In the genomic region with DNA sequence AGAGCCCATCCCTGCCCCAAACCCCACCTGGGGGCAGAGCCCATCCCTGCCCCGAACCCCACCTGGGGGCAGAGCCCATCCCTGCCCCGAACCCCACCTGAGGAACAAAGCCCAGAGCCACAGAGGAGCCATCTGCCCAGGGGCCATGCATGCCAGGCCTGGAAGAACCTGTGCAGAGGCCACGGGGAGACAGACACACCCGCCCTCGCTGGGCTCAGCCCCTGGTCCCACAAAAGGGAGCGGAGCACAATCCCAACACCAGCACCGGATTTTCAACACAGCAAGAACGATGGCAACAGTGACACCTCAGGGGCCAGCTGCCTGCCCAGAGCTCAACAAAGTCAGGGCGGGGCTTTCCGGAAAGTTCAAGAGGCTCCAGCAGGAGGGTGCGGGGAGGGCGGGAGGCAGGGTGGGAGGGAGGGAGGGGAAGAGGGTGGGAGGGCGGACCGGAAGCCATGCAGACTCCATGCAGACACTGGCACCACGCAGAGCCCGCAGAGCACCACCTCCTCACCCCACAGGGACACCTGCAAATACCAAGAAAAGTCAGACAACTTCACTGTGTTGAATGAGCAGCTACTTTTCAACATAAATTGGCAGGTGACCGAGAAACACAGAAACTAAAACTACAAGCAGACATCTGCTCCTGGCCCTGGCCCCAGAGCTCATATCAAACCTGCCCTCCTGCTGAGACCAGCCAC, we compare ENCODE assay signal across 8 cellular contexts. TPM values are rescaled to one million over a fixed set of nuclear protein-coding genes. Genes with fewer than 3 reads are reported as not detected.
DNase-seq lines count a peak whose midpoint lies in the region; ATAC-seq, FAIRE-seq and TF ChIP-seq lines count a peak whose summit lies in the region.

No MANE protein-coding gene starts in this region.

- H3K56ac ChIP-seq in H1 (replicated peaks; ENCODE audit: insufficient read length, low read depth, low read length): no peak overlapping the region

- peaks cover 0 to 5% (median 3%) of the 10 kb centered on the region in 4 experiments; a peak in 5 of 8 replicates for H3K36me3 ChIP-seq in H1 (ENCODE audit: control insufficient read depth in 2 of 4, insufficient read depth in 4 of 4, low read length in 3 of 4)

- H3K23me2 ChIP-seq in H1 (ENCODE audit: low read depth, low read length): no peaks in the 10 kb centered on the region

- H4K91ac ChIP-seq in H1 (replicated peaks; ENCODE audit: insufficient read length, low read length): no peak overlapping the region

- 86% methylated on average over 11 of the region's 17 CpGs; no CpG with 5 or more reads in 1 of the 2 experiments for WGBS in H1 (ENCODE audit: extremely low coverage in 1 of 2, insufficient coverage in 1 of 2, insufficient read length in 1 of 2, insufficient replicate concordance in 2 of 2, low coverage in 1 of 2, low lambda C conversion rate in 2 of 2, missing lambda C conversion rate in 1 of 2), 2 experiments

- H4K8ac ChIP-seq in H1 (ENCODE audit: extremely low read depth, insufficient read depth, low read length): no peak overlapping the region

- ATAC-seq in GM21390 (IDR thresholded peaks at IDR 0.05; ENCODE audit: unreplicated experiment) (no peak), GM18873 (IDR thresholded peaks at IDR 0.05; ENCODE audit: low FRiP score, unreplicated experiment) (no peak)

- no peak for TF ChIP-seq RAD21 in H1 (IDR thresholded peaks at IDR 0.05 in 1 of 2, conservative IDR thresholded peaks at IDR 0.05 in 1 of 2; ENCODE audit: low read depth in 2 of 2, low read length in 2 of 2)

- POLR2A ChIA-PET in H1 (lab: Charles Lee; ENCODE audit: partially characterized antibody): no interaction called here

- DNase-seq in ELF-1 (ENCODE audit: low read depth, low spot score) (peak; percentile 76), H1 (ENCODE audit: low read depth in 1 of 2, low spot score in 2 of 2) (no peak), 8988T (no peak), SW 1271 (lab: John Stamatoyannopoulos, UW) (no peak)
- DNase-seq in activated CD4-positive, alpha-beta T cell treated with anti-CD3 and anti-CD28 coated beads, Interleukin-2, amount 50 U/mL, for 4 hours: peak; percentile 55 to 56
- peak; percentile 44 for DNase-seq in stimulated activated CD4-positive, alpha-beta T cell treated with anti-CD3 and anti-CD28 coated beads, Interleukin-1b, Interleukin-23, amount 100 ng/mL, for 48 hours

- no peak overlapping the region for H3K4me2 ChIP-seq in H1 (ENCODE audit: insufficient read depth in 1 of 2, low read depth in 2 of 2, low read length in 2 of 2)

- no peak overlapping the region for H2BK5ac ChIP-seq in H1 (ENCODE audit: low read depth, low read length)

- TF ChIP-seq POLR2A in H1 (IDR thresholded peaks at IDR 0.05; ENCODE audit: control extremely low read depth in 1 of 2, low read depth in 2 of 2, low read length in 2 of 2): no peak

- H3K9ac ChIP-seq in H1 (replicated peaks in 1 of 4; ENCODE audit: extremely low read depth in 1 of 4, low read depth in 3 of 4, low read length in 3 of 4): no peak overlapping the region

- no peak overlapping the region for H2BK120ac ChIP-seq in H1 (replicated peaks; ENCODE audit: low read depth, low read length)

- CTCF ChIA-PET in H1 (lab: Charles Lee; ENCODE audit: partially characterized antibody): interaction anchor here (0.6 kb wide), 1 partner anchor 25 kb away, joined by 3 read pairs; no protein-coding TSS in a partner anchor

- no peak for TF ChIP-seq EP300 in H1 (IDR thresholded peaks at IDR 0.05; ENCODE audit: borderline replicate concordance in 1 of 2, low read depth in 2 of 2, low read length in 2 of 2)

- H3K9me3 ChIP-seq in H1 (ENCODE audit: insufficient read depth in 2 of 2, low read depth in 1 of 2, low read length in 1 of 2): no peaks in the 10 kb centered on the region

- no peaks in the 10 kb centered on the region; a peak in 1 of 4 replicates for H3K79me2 ChIP-seq in H1 (ENCODE audit: control insufficient read depth in 1 of 2, insufficient read depth in 2 of 2, low read length in 2 of 2)

- no peak overlapping the region for H2AK5ac ChIP-seq in H1 (ENCODE audit: low read depth, low read length)

- peak overlapping the region; percentile 28; the same call in 1 of the 2 replicates for H3K18ac ChIP-seq in H1 (ENCODE audit: extremely low read depth, low read length)

- no peak overlapping the region for H3K27ac ChIP-seq in H1 (ENCODE audit: low read depth, low read length)

- H2BK12ac ChIP-seq in H1 (ENCODE audit: low read depth, low read length): no peak overlapping the region

- peak overlapping the region; percentile 10 for H4K5ac ChIP-seq in H1 (ENCODE audit: insufficient read length, low read depth, low read length)

- H2BK15ac ChIP-seq in H1 (ENCODE audit: low read length): no peak overlapping the region

- H3K79me1 ChIP-seq in H1 (ENCODE audit: low read depth, low read length): peaks cover 6% of the 10 kb centered on the region

- no peak for FAIRE-seq in H1 (lab: Jason Lieb, UNC)

- no peak overlapping the region for H3K23ac ChIP-seq in H1 (ENCODE audit: insufficient read length)

- H3K4ac ChIP-seq in H1 (replicated peaks; ENCODE audit: insufficient read length, low read depth, low read length): no peak overlapping the region

- TF ChIP-seq CTCF in H1 (IDR thresholded peaks at IDR 0.05; ENCODE audit: control extremely low read depth in 1 of 3, insufficient read depth in 1 of 3, low read depth in 1 of 3, low read length in 3 of 3): no peak

- H2AFZ ChIP-seq in H1 (ENCODE audit: low read length): no peak overlapping the region

- no peaks in the 10 kb centered on the region for H3K27me3 ChIP-seq in H1 (replicated peaks in 1 of 4; ENCODE audit: control insufficient read depth in 3 of 4, extremely low read depth in 1 of 4, insufficient read depth in 3 of 4, low read length in 3 of 4)

- peaks cover 0 to 2% of the 10 kb centered on the region in 2 experiments for H4K20me1 ChIP-seq in H1 (replicated peaks in 1 of 2; ENCODE audit: control insufficient read depth in 1 of 2, insufficient read depth in 2 of 2, low read length in 2 of 2)

- no peak overlapping the region for H3K4me3 ChIP-seq in H1 (ENCODE audit: extremely low read depth in 1 of 4, insufficient read depth in 2 of 4, low read depth in 3 of 4, low read length in 4 of 4)

- H3K4me1 ChIP-seq in H1 (replicated peaks in 1 of 4; ENCODE audit: control insufficient read depth in 3 of 4, insufficient read depth in 4 of 4, low read length in 3 of 4): peaks cover 0 to 11% (median 1%) of the 10 kb centered on the region in 4 experiments; a peak in 3 of 7 replicates

- H2BK20ac ChIP-seq in H1 (ENCODE audit: low read length): no peak overlapping the region

- no peak overlapping the region for H3K14ac ChIP-seq in H1 (ENCODE audit: insufficient read length)

TF ChIP-seq in H1, 55 proteins besides CTCF, POLR2A, EP300 and RAD21 (continues in another document):
- TF ChIP-seq CBX5 (IDR thresholded peaks at IDR 0.05; ENCODE audit: low read depth, low read length) (no peak), FOSL1 (IDR thresholded peaks at IDR 0.05; ENCODE audit: insufficient read depth, low read depth, low read length) (no peak), JUND (IDR thresholded peaks at IDR 0.05; ENCODE audit: low read length) (no peak), NRF1 (IDR thresholded peaks at IDR 0.05; ENCODE audit: low read depth, low read length) (no peak), SIN3A (conservative IDR thresholded peaks at IDR 0.05 in 1 of 2, IDR thresholded peaks at IDR 0.05 in 1 of 2; ENCODE audit: low read depth in 1 of 2, low read length in 2 of 2) (no peak), BCL11A (IDR thresholded peaks at IDR 0.05; ENCODE audit: low read depth in 2 of 2, low read length in 2 of 2) (no peak), CTBP2 (IDR thresholded peaks at IDR 0.05; ENCODE audit: borderline replicate concordance, insufficient read depth, insufficient read length, low read length) (no peak)
- TF ChIP-seq, protein P1, sequence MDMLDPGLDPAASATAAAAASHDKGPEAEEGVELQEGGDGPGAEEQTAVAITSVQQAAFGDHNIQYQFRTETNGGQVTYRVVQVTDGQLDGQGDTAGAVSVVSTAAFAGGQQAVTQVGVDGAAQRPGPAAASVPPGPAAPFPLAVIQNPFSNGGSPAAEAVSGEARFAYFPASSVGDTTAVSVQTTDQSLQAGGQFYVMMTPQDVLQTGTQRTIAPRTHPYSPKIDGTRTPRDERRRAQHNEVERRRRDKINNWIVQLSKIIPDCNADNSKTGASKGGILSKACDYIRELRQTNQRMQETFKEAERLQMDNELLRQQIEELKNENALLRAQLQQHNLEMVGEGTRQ (IDR thresholded peaks at IDR 0.05; ENCODE audit: low read length): no peak

RNA-seq across cellular contexts. Expression of a gene that starts 27.9 kb away (rescaled TPM):
- total RNA-seq in H1 (2021; fragmentation: NEBNext Ultra II Directional; extraction: Animal tissue kit (Norgen Biotek cat#: 25700)): 5.4 and 6.0 TPM in 2 replicates
- 5.0 and 8.4 TPM in 2 replicates for polyA plus RNA-seq in H1 (2011; rRNA removed)
- 4.1 TPM for polyA plus RNA-seq in H1 (2011; cell fraction: cytosol; rRNA removed)
- 4.6 TPM for polyA plus RNA-seq in H1 (2011; cell fraction: nucleus; rRNA removed)
- polyA plus RNA-seq in H1 (2012, experiment 1 of 2): 3.8 to 6.0 TPM (median 4.6 TPM) in 4 replicates
- 6.0 TPM for polyA plus RNA-seq in H1 (2012, experiment 2 of 2)
- 4.1 TPM for polyA plus RNA-seq in H1 (2013, experiment 1 of 2)
- polyA plus RNA-seq in H1 (2013, experiment 2 of 2): 4.7 TPM
- 1.6 and 2.3 TPM in 2 replicates for polyA minus RNA-seq in H1 (2011; rRNA and poly(A)+ RNA removed)
- 2.8 TPM for polyA minus RNA-seq in H1 (2011; cell fraction: cytosol; rRNA and poly(A)+ RNA removed)
- 4.9 TPM for polyA minus RNA-seq in H1 (2011; cell fraction: nucleus; rRNA and poly(A)+ RNA removed)

RNA-seq across cellular contexts. Expression of a gene that starts 38.5 kb away (rescaled TPM):
- total RNA-seq in H1 (2021; fragmentation: NEBNext Ultra II Directional; extraction: Animal tissue kit (Norgen Biotek cat#: 25700)): 20.7 and 21.6 TPM in 2 replicates
- 8.3 and 12.2 TPM in 2 replicates for polyA plus RNA-seq in H1 (2011; rRNA removed)
- 9.7 TPM for polyA plus RNA-seq in H1 (2011; cell fraction: cytosol; rRNA removed)
- polyA plus RNA-seq in H1 (2011; cell fraction: nucleus; rRNA removed): 20.1 TPM
- 8.1 to 13.1 TPM (median 11.7 TPM) in 4 replicates for polyA plus RNA-seq in H1 (2012, experiment 1 of 2)
- 9.3 TPM for polyA plus RNA-seq in H1 (2012, experiment 2 of 2)
- polyA plus RNA-seq in H1 (2013, experiment 1 of 2): 8.7 TPM
- polyA plus RNA-seq in H1 (2013, experiment 2 of 2): 8.0 TPM
- polyA minus RNA-seq in H1 (2011; rRNA and poly(A)+ RNA removed): 12.2 and 17.5 TPM in 2 replicates
- polyA minus RNA-seq in H1 (2011; cell fraction: cytosol; rRNA and poly(A)+ RNA removed): 11.9 TPM
- polyA minus RNA-seq in H1 (2011; cell fraction: nucleus; rRNA and poly(A)+ RNA removed): 11.0 TPM

RNA-seq across cellular contexts. Expression of a gene that starts 47.1 kb away (rescaled TPM):
- 47.1 and 48.5 TPM in 2 replicates for total RNA-seq in H1 (2021; fragmentation: NEBNext Ultra II Directional; extraction: Animal tissue kit (Norgen Biotek cat#: 25700))
- 15.4 and 29.5 TPM in 2 replicates for polyA plus RNA-seq in H1 (2011; rRNA removed)
- 19.4 TPM for polyA plus RNA-seq in H1 (2011; cell fraction: cytosol; rRNA removed)
- 8.9 TPM for polyA plus RNA-seq in H1 (2011; cell fraction: nucleus; rRNA removed)
- 32.1 to 52.5 TPM (median 38.8 TPM) in 4 replicates for polyA plus RNA-seq in H1 (2012, experiment 1 of 2)
- polyA plus RNA-seq in H1 (2012, experiment 2 of 2): 12.7 TPM
- 33.5 TPM for polyA plus RNA-seq in H1 (2013, experiment 1 of 2)
- polyA plus RNA-seq in H1 (2013, experiment 2 of 2): 32.1 TPM
- 14.0 and 18.3 TPM in 2 replicates for polyA minus RNA-seq in H1 (2011; rRNA and poly(A)+ RNA removed)
- 17.2 TPM for polyA minus RNA-seq in H1 (2011; cell fraction: cytosol; rRNA and poly(A)+ RNA removed)
- 12.2 TPM for polyA minus RNA-seq in H1 (2011; cell fraction: nucleus; rRNA and poly(A)+ RNA removed)

Comparison
In these comparisons a context has a peak if more than half of its experiments do, and no peak if none do; other contexts are left out.
1. DNase-seq: peak in ELF-1 (single experiment), activated CD4-positive, alpha-beta T cell treated with anti-CD3 and anti-CD28 coated beads, Interleukin-2, amount 50 U/mL, for 4 hours (2 of 2) and stimulated activated CD4-positive, alpha-beta T cell treated with anti-CD3 and anti-CD28 coated beads, Interleukin-1b, Interleukin-23, amount 100 ng/mL, for 48 hours (single experiment); none in H1 (0 of 2), 8988T (single experiment) and SW 1271 (0 of 2).